ENCODE assay signal across 8 cellular contexts in genomic region chr15:82445420-82445819, GRCh38. TPM values are rescaled to one million over a fixed set of nuclear protein-coding genes. Genes with fewer than 3 reads are reported as not detected.
A peak's percentile ranks its signal among the peaks of the same experiment; 100 is the strongest.
DNase-seq lines count a peak whose midpoint lies in the region; ATAC-seq, FAIRE-seq and TF ChIP-seq lines count a peak whose summit lies in the region.
"Not testable (repeated sequence)": the region's sequence is repeated elsewhere in the genome, so short reads cannot be mapped to it uniquely, and the experiment has no call there.

No MANE protein-coding gene starts in this region.

- H3K27ac Mint-ChIP-seq in CD4-positive, alpha-beta memory T cell = not testable (repeated sequence)

- H3K4me3 ChIP-seq in CD4-positive, alpha-beta memory T cell (ENCODE audit: low read length in 2 of 2); GM12878: not testable (repeated sequence)
- H3K4me3 ChIP-seq in PC-3 (ENCODE audit: low read length) (peak overlapping the region; percentile 54; the same call in 1 of the 2 replicates), fibroblast of villous mesenchyme (ENCODE audit: low read depth, low read length) (peak overlapping the region; percentile 50), skin epidermis (peak overlapping the region; percentile 27 to 43 (median 32)), transverse colon (peak overlapping the region in 3 of 4 donors; percentile 27 to 51 (median 34))

- DNase-seq in CD4-positive, alpha-beta memory T cell = peak; percentile 37 to 66 (median 40)
- not testable (repeated sequence) for DNase-seq in PC-3; GM12878 (ENCODE audit: low read depth, low spot score); fibroblast of villous mesenchyme (ENCODE audit: low read depth)
- peak; percentile 72 for DNase-seq in activated CD8-positive, alpha-beta memory T cell treated with anti-CD3 and anti-CD28 coated beads for 24 hours
- DNase-seq in mesenteric fat pad (ENCODE audit: low spot score) = peak; percentile 11
- peak; percentile 16 for DNase-seq in transverse colon

- H3K9me2 ChIP-seq in PC-3 (replicated peaks; ENCODE audit: low read length) = not testable (repeated sequence)

- not testable (repeated sequence) for H3K36me3 Mint-ChIP-seq in CD4-positive, alpha-beta memory T cell

- H2AFZ ChIP-seq in PC-3 (ENCODE audit: low read length) = peak overlapping the region; percentile 61; the same call in 1 of the 2 replicates
- H2AFZ ChIP-seq in GM12878 (ENCODE audit: control insufficient read depth, low read depth, low read length) = not testable (repeated sequence)

- H3K4me3 Mint-ChIP-seq in CD4-positive, alpha-beta memory T cell = peak overlapping the region in 4 of 8 donors; percentile 20 to 58 (median 40)

- not testable (repeated sequence) for BruUV-seq in PC-3 (replicated peaks; lab: Mats Ljungman, UMichigan); GM12878 (replicated peaks; lab: Mats Ljungman, UMichigan)

- not testable (repeated sequence) for TF ChIP-seq POLR2A in GM12878 (IDR thresholded peaks at IDR 0.05; ENCODE audit: low read depth, low read length); transverse colon (IDR thresholded peaks at IDR 0.05)

- H3K9me3 Mint-ChIP-seq in CD4-positive, alpha-beta memory T cell = not testable (repeated sequence)

- in situ Hi-C loops in GM12878 (cut with MboI); transverse colon (cut with MboI; ENCODE audit: low pct_ligation_motif_present in 1 of 4, low pct_unique_long_range_greater_than_20kb in 1 of 4, low sequenced_read_pairs in 3 of 4): not testable (repeated sequence)

- H3K27me3 ChIP-seq in CD4-positive, alpha-beta memory T cell (ENCODE audit: insufficient read depth, low read length); PC-3 (ENCODE audit: low read length); GM12878 (replicated peaks in 1 of 2; ENCODE audit: control insufficient read depth in 2 of 2, insufficient read depth in 2 of 2, low read length in 1 of 2); transverse colon: not testable (repeated sequence)

- RAD21 ChIA-PET in GM12878 (lab: Charles Lee; ENCODE audit: unreplicated experiment) = not testable (repeated sequence)

- H3K4me2 ChIP-seq in PC-3 (ENCODE audit: low read length) (peak overlapping the region; percentile 66; the same call in 1 of the 2 replicates), GM12878 (ENCODE audit: control insufficient read depth, insufficient read depth) (0 out of 2 replicates have a peak overlapping the region, but pooled peaks have one; percentile 22)

- not testable (repeated sequence) for H3K79me2 ChIP-seq in PC-3 (ENCODE audit: low read length); GM12878 (ENCODE audit: control insufficient read depth, insufficient read depth, low read length)

- not testable (repeated sequence) for H3F3A ChIP-seq in PC-3 (ENCODE audit: low read length, unreplicated experiment)

- not testable (repeated sequence) for FAIRE-seq in GM12878 (lab: Jason Lieb, UNC)

- not testable (repeated sequence) for H3K27me3 Mint-ChIP-seq in CD4-positive, alpha-beta memory T cell

- not testable (repeated sequence) for H3K27ac ChIP-seq in CD4-positive, alpha-beta memory T cell (ENCODE audit: low read depth, low read length); PC-3 (ENCODE audit: low read length); GM12878 (ENCODE audit: control insufficient read depth, insufficient read depth)
- peak overlapping the region in 13 of 21 experiments; percentile 25 to 92 (median 60) for H3K27ac ChIP-seq in skin epidermis
- peak overlapping the region; percentile 61 to 84 (median 72) for H3K27ac ChIP-seq in transverse colon

- WGBS in GM12878 (ENCODE audit: insufficient coverage, insufficient replicate concordance, low lambda C conversion rate, missing lambda C conversion rate) = 4% methylated on average over 21 of the region's 32 CpGs
- WGBS in transverse colon (ENCODE audit: low coverage in 1 of 2), 2 donors = no CpG with 5 or more reads among the region's 32 CpGs

- TF ChIP-seq RAD21 in GM12878 (IDR thresholded peaks at IDR 0.05; ENCODE audit: insufficient read depth, low read depth, low read length) = not testable (repeated sequence)

- intact Hi-C loops in CD4-positive, alpha-beta memory T cell (cut with micrococcal nuclease); PC-3 (cut with micrococcal nuclease); GM12878 (cut with micrococcal nuclease; ENCODE audit: unreplicated experiment); transverse colon (cut with DNase I; ENCODE audit: low total_unique reads): not testable (repeated sequence)

- ATAC-seq in PC-3, GM12878: not testable (repeated sequence)

- TF ChIP-seq EP300 in GM12878 (IDR thresholded peaks at IDR 0.05; ENCODE audit: borderline replicate concordance in 1 of 2, control insufficient read depth in 1 of 2, low read depth in 2 of 2, low read length in 2 of 2); transverse colon (IDR thresholded peaks at IDR 0.05; ENCODE audit: low read depth): not testable (repeated sequence)

- CTCF ChIA-PET in CD4-positive, alpha-beta memory T cell (lab: Charles Lee; ENCODE audit: partially characterized antibody); PC-3 (lab: Charles Lee); GM12878 (lab: Yijun Ruan, JAX): not testable (repeated sequence)

- POLR2A ChIA-PET in CD4-positive, alpha-beta memory T cell (lab: Charles Lee; ENCODE audit: partially characterized antibody); PC-3 (lab: Charles Lee; ENCODE audit: unreplicated experiment); GM12878 (lab: Charles Lee): not testable (repeated sequence)

- SMC1A ChIA-PET in GM12878 (lab: Charles Lee; ENCODE audit: uncharacterized antibody, unreplicated experiment) = not testable (repeated sequence)

- not testable (repeated sequence) for H3K9ac ChIP-seq in PC-3 (ENCODE audit: low read length); GM12878 (ENCODE audit: control insufficient read depth, insufficient read depth, low read length)

- not testable (repeated sequence) for H3K36me3 ChIP-seq in CD4-positive, alpha-beta memory T cell (ENCODE audit: insufficient read depth, low read length); PC-3 (ENCODE audit: low read depth, low read length); GM12878 (ENCODE audit: control insufficient read depth in 2 of 2, insufficient read depth in 2 of 2, low read length in 1 of 2); transverse colon

- not testable (repeated sequence) for H3K9me3 ChIP-seq in CD4-positive, alpha-beta memory T cell (ENCODE audit: control insufficient read depth in 1 of 2, low read length in 2 of 2); PC-3 (ENCODE audit: low read length); GM12878 (replicated peaks; ENCODE audit: control insufficient read depth, insufficient read depth, low read length); transverse colon

- not testable (repeated sequence) for TF ChIP-seq CTCF in PC-3 (conservative IDR thresholded peaks at IDR 0.05; ENCODE audit: low read depth, low read length); GM12878 (IDR thresholded peaks at IDR 0.05 in 2 of 3, conservative IDR thresholded peaks at IDR 0.05 in 1 of 3; ENCODE audit: control insufficient read depth in 2 of 3, extremely low read depth in 1 of 3, insufficient read depth in 1 of 3, low read depth in 3 of 3, low read length in 3 of 3)
- TF ChIP-seq CTCF in fibroblast of villous mesenchyme (IDR thresholded peaks at IDR 0.05; ENCODE audit: insufficient read depth, low read depth, low read length) (peak; percentile 16), transverse colon (IDR thresholded peaks at IDR 0.05) (peak in 1 of 5 experiments; percentile 11)

- not testable (repeated sequence) for H3K4me1 ChIP-seq in CD4-positive, alpha-beta memory T cell (ENCODE audit: insufficient read depth, low read length); PC-3 (ENCODE audit: insufficient read depth, low read length); GM12878 (ENCODE audit: control insufficient read depth, insufficient read depth, low read length); transverse colon

- H3K4me1 Mint-ChIP-seq in CD4-positive, alpha-beta memory T cell = not testable (repeated sequence)

- H4K20me1 ChIP-seq in PC-3 (ENCODE audit: low read length); GM12878 (ENCODE audit: control insufficient read depth, insufficient read depth): not testable (repeated sequence)

TF ChIP-seq in GM12878, 131 proteins besides CTCF, POLR2A, EP300 and RAD21:
- 0 out of 2 replicates have a peak, but pooled peaks have one; percentile 41 for TF ChIP-seq SMARCA5 (IDR thresholded peaks at IDR 0.05)

RNA-seq across cellular contexts. Expression of gene GOLGA6L9, which starts 15.8 kb away (rescaled TPM):
- 1 to 10 TPM; 3.8 to 3.9 TPM for total RNA-seq in CD4-positive, alpha-beta memory T cell
- under 1 TPM; 0.11 to 0.69 TPM for polyA plus RNA-seq in CD4-positive, alpha-beta memory T cell
- total RNA-seq in PC-3 (2014; rRNA removed) (5.6 and 8.1 TPM in 2 replicates), GM12878 (2014; rRNA removed) (1.6 TPM in 2 replicates), GM12878 (2014; rRNA removed; fragmentation: Illumina TruSeq; extraction: Trizol) (2.6 and 2.9 TPM in 2 replicates), GM12878 (2021) (0.98 and 1.3 TPM in 2 replicates), fibroblast of villous mesenchyme (1.3 TPM in 2 replicates), mesenteric fat pad (0.84 TPM), transverse colon (10 to 100 TPM in 1 of 4 donors, 1 to 10 TPM in 3; 2.6 to 13.1 (median 6.6) TPM)
- 42.3 and 44.7 TPM in 2 replicates for total RNA-seq in GM12878 (2013; cell fraction: nucleolus; rRNA removed)
- 1.5 TPM for polyA plus RNA-seq in GM12878 (2011; ENCODE audit: low read depth)
- polyA plus RNA-seq in GM12878 (2011; rRNA removed) (4.6 and 7.0 TPM in 2 replicates), GM12878 (2014; fragmentation: Illumina TruSeq; extraction: Trizol) (3.2 and 3.7 TPM in 2 replicates), GM12878 (2014; fragmentation: Nextera tagmentation; extraction: Ambion mirVana) (under 1 TPM; 0.35 to 0.58 TPM), GM12878 (2014; rRNA removed) (2.0 and 3.4 TPM in 2 replicates), GM12878 (2016; fragmentation: Nextera tagmentation; extraction: Ambion mirVana) (under 1 TPM; 0.92 to 0.96 TPM)
- 1.2 and 2.1 TPM in 2 replicates for polyA plus RNA-seq in GM12878 (2011; cell fraction: cytosol; rRNA removed)
- 15.7 and 23.6 TPM in 2 replicates for polyA plus RNA-seq in GM12878 (2011; cell fraction: nucleus; rRNA removed)
- polyA plus RNA-seq in GM12878 (2012) = 3.6 TPM in 2 replicates
- polyA minus RNA-seq in GM12878 (2011; rRNA and poly(A)+ RNA removed) = 1.5 and 2.3 TPM in 2 replicates
- polyA minus RNA-seq in GM12878 (2011; cell fraction: cytosol; rRNA and poly(A)+ RNA removed) = not detected in 2 replicates
- 3.3 and 5.5 TPM in 2 replicates for polyA minus RNA-seq in GM12878 (2011; cell fraction: nucleus; rRNA and poly(A)+ RNA removed)
